12 cellular contexts compared by ENCODE assay signal in the genomic region with DNA sequence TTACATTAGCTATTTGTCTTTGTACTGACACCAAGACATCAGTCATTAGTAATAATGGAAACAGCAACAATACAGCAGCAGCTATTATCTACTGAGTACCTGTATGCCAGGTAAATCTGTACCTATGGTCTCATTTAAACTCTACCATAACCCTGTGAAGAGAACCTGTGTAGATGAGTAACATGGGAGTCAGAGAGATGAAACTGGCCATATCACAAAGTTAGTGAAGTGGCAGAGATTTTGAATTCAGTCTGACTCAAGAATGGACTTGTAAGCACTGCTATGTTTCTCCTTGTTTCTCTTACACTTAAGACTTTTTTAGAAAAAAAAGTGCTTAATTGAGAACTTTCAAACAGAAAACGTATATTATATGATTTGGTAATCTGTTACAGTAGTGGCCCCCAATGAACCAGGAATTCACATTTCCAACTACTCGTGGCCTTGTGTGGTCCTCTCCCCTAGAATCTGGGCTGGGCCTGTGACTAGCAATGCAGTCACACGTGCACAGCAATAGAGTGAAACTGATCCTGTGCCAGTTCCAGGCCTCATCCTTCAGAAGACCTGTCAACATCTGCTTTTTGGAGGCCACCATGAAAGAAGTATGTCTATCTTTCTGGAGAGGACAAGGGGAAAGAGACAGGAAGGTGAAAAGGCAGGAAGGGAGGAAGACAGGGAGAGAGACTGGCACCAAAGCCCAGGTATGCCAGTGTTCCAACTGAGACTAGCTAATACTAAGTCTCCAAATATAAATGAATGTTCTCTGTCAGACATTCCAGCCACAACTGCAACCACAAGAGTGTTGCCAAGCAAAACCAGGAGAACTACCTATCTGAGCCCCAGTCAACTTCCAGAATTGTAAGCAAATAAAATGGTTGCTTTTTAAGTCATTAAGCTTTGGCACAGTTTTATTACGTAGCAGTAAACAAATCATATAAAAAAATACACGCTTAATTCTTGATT. TPM values are rescaled to one million over a fixed set of nuclear protein-coding genes. Genes with fewer than 3 reads are reported as not detected.
DNase-seq lines count a peak whose midpoint lies in the region; ATAC-seq lines count a peak whose summit lies in the region.
"Had no signal": no experiment of that assay in that cellular context is flagged by ENCODE, and none has a peak within 500 bp of the region (broad histone marks: within the 10 kb centered on the region; RNA-seq: fewer than 3 reads in every experiment).

No MANE protein-coding gene starts in this region.

- WGBS in esophagus, 2 donors, result 58 to 59% methylated on average over 5 of the region's 5 CpGs

- no peak overlapping the region for H3K4me3 ChIP-seq in esophagus (ENCODE audit: low read depth in 1 of 2, low read length in 2 of 2)
- H3K4me3 ChIP-seq: uterus had no signal

- H3K4me1 ChIP-seq in esophagus (ENCODE audit: control insufficient read depth in 2 of 2, insufficient read depth in 2 of 2, low read length in 1 of 2), result no peaks in the 10 kb centered on the region

- H3K27ac ChIP-seq in esophagus (ENCODE audit: low read depth in 2 of 2, low read length in 1 of 2), result peak overlapping the region; percentile 58
- H3K27ac ChIP-seq in caudate nucleus (ENCODE audit: low read depth, low read length), result no peak overlapping the region
- H3K27ac ChIP-seq: uterus had no signal

- no peak overlapping the region for H3K4me3 Mint-ChIP-seq in activated CD8-positive, alpha-beta memory T cell treated with anti-CD3 and anti-CD28 coated beads, Interleukin-2, amount 10 ng/mL, durations not matched to agents 7 days and 5 days
- peak overlapping the region; percentile 12 for H3K4me3 Mint-ChIP-seq in T-helper 1 cell treated with Interleukin-12 subunit alpha and Interleukin-12 subunit beta and Interleukin-4 antibody, amounts not matched to agents 30 μg/mL and 1 μg/mL, for 36 hours
- no peak overlapping the region for H3K4me3 Mint-ChIP-seq in stimulated activated naive CD8-positive, alpha-beta T cell treated with anti-CD3 and anti-CD28 coated beads, Interleukin-15, Interleukin-2, amounts not matched to agents 100 ng/mL and 50 ng/mL, for 24 hours

- H3K27me3 Mint-ChIP-seq in activated CD8-positive, alpha-beta memory T cell treated with anti-CD3 and anti-CD28 coated beads, Interleukin-2, amount 10 ng/mL, durations not matched to agents 7 days and 5 days, result no peaks in the 10 kb centered on the region
- no peaks in the 10 kb centered on the region for H3K27me3 Mint-ChIP-seq in T-helper 1 cell treated with Interleukin-12 subunit alpha and Interleukin-12 subunit beta and Interleukin-4 antibody, amounts not matched to agents 30 μg/mL and 1 μg/mL, for 36 hours (ENCODE audit: low read depth)
- no peaks in the 10 kb centered on the region for H3K27me3 Mint-ChIP-seq in stimulated activated naive CD8-positive, alpha-beta T cell treated with anti-CD3 and anti-CD28 coated beads, Interleukin-15, Interleukin-2, amounts not matched to agents 100 ng/mL and 50 ng/mL, for 24 hours

- no peaks in the 10 kb centered on the region for H3K9me3 Mint-ChIP-seq in activated CD8-positive, alpha-beta memory T cell treated with anti-CD3 and anti-CD28 coated beads, Interleukin-2, amount 10 ng/mL, durations not matched to agents 7 days and 5 days (ENCODE audit: low read depth)
- H3K9me3 Mint-ChIP-seq in T-helper 1 cell treated with Interleukin-12 subunit alpha and Interleukin-12 subunit beta and Interleukin-4 antibody, amounts not matched to agents 30 μg/mL and 1 μg/mL, for 36 hours, result no peaks in the 10 kb centered on the region
- no peaks in the 10 kb centered on the region for H3K9me3 Mint-ChIP-seq in stimulated activated naive CD8-positive, alpha-beta T cell treated with anti-CD3 and anti-CD28 coated beads, Interleukin-15, Interleukin-2, amounts not matched to agents 100 ng/mL and 50 ng/mL, for 24 hours

- ATAC-seq in activated CD8-positive, alpha-beta memory T cell treated with anti-CD3 and anti-CD28 coated beads, Interleukin-2, amount 10 ng/mL, durations not matched to agents 7 days and 5 days, result no peak
- ATAC-seq in HG02870 (IDR thresholded peaks at IDR 0.05; ENCODE audit: unreplicated experiment), result no peak
- ATAC-seq: left colon had no signal

- H3K4me1 Mint-ChIP-seq in activated CD8-positive, alpha-beta memory T cell treated with anti-CD3 and anti-CD28 coated beads, Interleukin-2, amount 10 ng/mL, durations not matched to agents 7 days and 5 days, result peaks cover 48% of the 10 kb centered on the region
- H3K4me1 Mint-ChIP-seq in T-helper 1 cell treated with Interleukin-12 subunit alpha and Interleukin-12 subunit beta and Interleukin-4 antibody, amounts not matched to agents 30 μg/mL and 1 μg/mL, for 36 hours (ENCODE audit: low read depth), result peaks cover 43% of the 10 kb centered on the region
- peaks cover 69% of the 10 kb centered on the region for H3K4me1 Mint-ChIP-seq in stimulated activated naive CD8-positive, alpha-beta T cell treated with anti-CD3 and anti-CD28 coated beads, Interleukin-15, Interleukin-2, amounts not matched to agents 100 ng/mL and 50 ng/mL, for 24 hours (ENCODE audit: low read depth)

- DNase-seq in activated CD8-positive, alpha-beta memory T cell treated with anti-CD3 and anti-CD28 coated beads, Interleukin-2, amount 10 ng/mL, durations not matched to agents 7 days and 5 days, result no peak
- no peak for DNase-seq in activated CD8-positive, alpha-beta memory T cell treated with anti-CD3 and anti-CD28 coated beads, Interleukin-2, amount 50 U/mL, for 48 hours
- DNase-seq in caudate nucleus (lab: John Stamatoyannopoulos, UW), result no peak
- DNase-seq in NCI-H69 (lab: John Stamatoyannopoulos, UW), result no peak
- DNase-seq: left colon; NCI-H187 treated with DMSO at 0.1 percent for 48 hours; stimulated activated CD4-positive, alpha-beta T cell treated with anti-CD3 and anti-CD28 coated beads, Interleukin-12 subunit alpha, Interleukin-12 subunit beta, amount 100 ng/mL, for 4 hours; uterus had no signal

- peaks cover 22% of the 10 kb centered on the region for H3K36me3 Mint-ChIP-seq in activated CD8-positive, alpha-beta memory T cell treated with anti-CD3 and anti-CD28 coated beads, Interleukin-2, amount 10 ng/mL, durations not matched to agents 7 days and 5 days
- peaks cover 21% of the 10 kb centered on the region for H3K36me3 Mint-ChIP-seq in T-helper 1 cell treated with Interleukin-12 subunit alpha and Interleukin-12 subunit beta and Interleukin-4 antibody, amounts not matched to agents 30 μg/mL and 1 μg/mL, for 36 hours (ENCODE audit: low read depth)
- H3K36me3 Mint-ChIP-seq in stimulated activated naive CD8-positive, alpha-beta T cell treated with anti-CD3 and anti-CD28 coated beads, Interleukin-15, Interleukin-2, amounts not matched to agents 100 ng/mL and 50 ng/mL, for 24 hours (ENCODE audit: low read depth), result peaks cover 20% of the 10 kb centered on the region

- no peaks in the 10 kb centered on the region for H3K9me3 ChIP-seq in esophagus (ENCODE audit: control insufficient read depth in 2 of 2, insufficient read depth in 1 of 2, low read depth in 1 of 2, low read length in 1 of 2)
- H3K9me3 ChIP-seq: uterus had no signal

- H3K27ac Mint-ChIP-seq in activated CD8-positive, alpha-beta memory T cell treated with anti-CD3 and anti-CD28 coated beads, Interleukin-2, amount 10 ng/mL, durations not matched to agents 7 days and 5 days, result peak overlapping the region; percentile 82
- peak overlapping the region; percentile 85 for H3K27ac Mint-ChIP-seq in T-helper 1 cell treated with Interleukin-12 subunit alpha and Interleukin-12 subunit beta and Interleukin-4 antibody, amounts not matched to agents 30 μg/mL and 1 μg/mL, for 36 hours
- peak overlapping the region; percentile 89 for H3K27ac Mint-ChIP-seq in stimulated activated naive CD8-positive, alpha-beta T cell treated with anti-CD3 and anti-CD28 coated beads, Interleukin-15, Interleukin-2, amounts not matched to agents 100 ng/mL and 50 ng/mL, for 24 hours

- CTCF ChIA-PET in activated CD8-positive, alpha-beta memory T cell treated with anti-CD3 and anti-CD28 coated beads, Interleukin-2, amount 10 ng/mL, durations not matched to agents 7 days and 5 days (lab: Charles Lee), result interaction anchor here (8.3 kb wide), 1 partner anchor 10 kb away, joined by 198 read pairs; the partner anchor contains the start of gene CRLF3

- no peaks in the 10 kb centered on the region for H3K36me3 ChIP-seq in esophagus (ENCODE audit: control insufficient read depth in 2 of 2, insufficient read depth in 2 of 2, low read length in 1 of 2)
- H3K36me3 ChIP-seq: uterus had no signal

- no peaks in the 10 kb centered on the region for H3K27me3 ChIP-seq in esophagus (ENCODE audit: control insufficient read depth in 1 of 2, insufficient read depth in 2 of 2, low read length in 2 of 2)
- H3K27me3 ChIP-seq: uterus had no signal

RNA-seq across cellular contexts. Expression of gene CRLF3, which starts 12.0 kb away (rescaled TPM):
- 10 to 100 TPM; 52.6 to 58.2 TPM for total RNA-seq in activated CD8-positive, alpha-beta memory T cell treated with anti-CD3 and anti-CD28 coated beads, Interleukin-2, amount 10 ng/mL, durations not matched to agents 7 days and 5 days
- 10 to 100 TPM in 1 of 2 donors, 1 to 10 TPM in 1; 9.3 to 10.9 TPM for polyA plus RNA-seq in esophagus

RNA-seq across cellular contexts. Expression of gene ATAD5, which starts 19.3 kb away (rescaled TPM):
- 10 to 100 TPM; 33.7 to 46.3 TPM for total RNA-seq in activated CD8-positive, alpha-beta memory T cell treated with anti-CD3 and anti-CD28 coated beads, Interleukin-2, amount 10 ng/mL, durations not matched to agents 7 days and 5 days
- polyA plus RNA-seq in esophagus, result 1 to 10 TPM in 1 of 2 donors, under 1 TPM in 1; 0.99 to 1.1 TPM
